Comparison of ENCODE assay signal across 8 cellular contexts in the genomic region with DNA sequence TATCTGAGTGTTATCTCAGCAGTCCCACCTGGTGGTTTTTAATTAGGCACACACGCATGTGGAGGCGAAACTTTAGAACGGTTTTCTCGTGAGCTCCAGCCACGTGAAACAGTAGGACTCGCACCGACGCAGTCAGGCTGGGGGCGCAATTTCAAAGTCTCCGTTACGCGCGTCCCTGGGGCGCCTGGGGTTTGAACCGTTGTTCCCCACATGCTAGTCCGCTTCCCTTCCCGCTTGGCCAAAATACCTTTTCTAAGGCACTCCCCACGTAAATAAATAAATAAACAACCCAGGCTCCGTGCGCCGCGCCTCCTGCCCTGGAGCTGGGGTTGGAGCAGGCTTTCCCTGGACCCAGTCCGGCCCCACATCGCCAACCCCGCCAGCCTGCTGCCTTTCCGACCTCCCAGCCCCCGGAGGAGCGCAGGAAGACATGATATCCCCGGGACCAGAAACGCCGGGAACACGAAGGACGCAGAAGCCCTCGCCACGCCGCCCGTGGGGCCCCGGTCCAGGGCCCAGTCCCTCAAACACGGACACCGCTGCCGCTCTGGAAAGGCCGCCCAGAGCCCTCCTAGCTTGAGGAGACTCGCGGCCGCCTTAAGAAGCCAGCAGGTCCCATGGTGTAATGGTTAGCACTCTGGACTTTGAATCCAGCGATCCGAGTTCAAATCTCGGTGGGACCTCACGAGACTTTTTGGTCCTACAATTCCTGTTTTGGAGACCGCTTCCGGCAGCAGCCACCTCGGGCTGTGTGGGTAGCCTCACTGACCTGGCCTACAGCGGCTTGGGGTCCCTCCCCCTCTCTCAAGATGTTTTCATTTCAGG. TPM values are rescaled to one million over a fixed set of nuclear protein-coding genes. Genes with fewer than 3 reads are reported as not detected.
A peak's percentile ranks its signal among the peaks of the same experiment; 100 is the strongest.
DNase-seq lines count a peak whose midpoint lies in the region; ATAC-seq and TF ChIP-seq lines count a peak whose summit lies in the region.

No MANE protein-coding gene starts in this region.

- H3K36me3 ChIP-seq in WERI-Rb-1 (no peaks in the 10 kb centered on the region; the same call in 1 of the 2 replicates), mammary epithelial cell (ENCODE audit: insufficient read depth, low read length) (no peaks in the 10 kb centered on the region), spleen (no peaks in the 10 kb centered on the region)

- no peaks in the 10 kb centered on the region for H4K20me1 ChIP-seq in mammary epithelial cell (ENCODE audit: insufficient read depth, low read length)

- DNase-seq in AG04450 (ENCODE audit: low read depth, low spot score) (peak; percentile 45), NCI-H2196 treated with DMSO at 0.1 percent for 48 hours (lab: John Stamatoyannopoulos, UW; ENCODE audit: unreplicated experiment) (peak; percentile 65), WERI-Rb-1 (peak; percentile 92), mammary epithelial cell (peak; percentile 92), immature natural killer cell (peak; percentile 91 to 93 (median 92)), spleen (peak; percentile 97)

- ATAC-seq in GM18870 (IDR thresholded peaks at IDR 0.05; ENCODE audit: unreplicated experiment): peak; percentile 29
- ATAC-seq in HG03139 (IDR thresholded peaks at IDR 0.05; ENCODE audit: unreplicated experiment): peak; percentile 43

- in situ Hi-C loops in mammary epithelial cell (cut with MboI; ENCODE audit: low sequenced_read_pairs in 2 of 2): no loop called here

- dilution Hi-C loops in mammary epithelial cell (cut with HindIII; ENCODE audit: low sequenced_read_pairs): no loop called here

- H3K9me3 ChIP-seq in AG04450 (ENCODE audit: control insufficient read depth, insufficient read depth, low read length) (no peaks in the 10 kb centered on the region; the same call in 1 of the 2 replicates), WERI-Rb-1 (ENCODE audit: severe bottlenecking) (no peaks in the 10 kb centered on the region), mammary epithelial cell (replicated peaks; ENCODE audit: insufficient read depth, low read length) (no peaks in the 10 kb centered on the region), spleen (no peaks in the 10 kb centered on the region)

- TF ChIP-seq CTCF in AG04450 (IDR thresholded peaks at IDR 0.05; ENCODE audit: low read depth, low read length): peak; percentile 38
- TF ChIP-seq CTCF in WERI-Rb-1 (IDR thresholded peaks at IDR 0.05; ENCODE audit: low read depth, low read length): peak; percentile 60
- peak in 1 of 2 donors; percentile 30 for TF ChIP-seq CTCF in mammary epithelial cell (conservative IDR thresholded peaks at IDR 0.05 in 1 of 2, IDR thresholded peaks at IDR 0.05 in 1 of 2; ENCODE audit: extremely low read depth in 1 of 2, insufficient read depth in 1 of 2, low read depth in 1 of 2, low read length in 2 of 2)
- peak in 10 of 11 experiments; percentile 8 to 60 (median 41) for TF ChIP-seq CTCF in spleen (IDR thresholded peaks at IDR 0.05 in 8 of 11, conservative IDR thresholded peaks at IDR 0.05 in 3 of 11)

- H3K4me1 ChIP-seq in mammary epithelial cell (ENCODE audit: insufficient read depth, low read length): peaks cover 4% of the 10 kb centered on the region
- peaks cover 5 to 48% (median 22%) of the 10 kb centered on the region in 6 donors for H3K4me1 ChIP-seq in spleen

- H3K27me3 Mint-ChIP-seq in immature natural killer cell (ENCODE audit: low read depth in 3 of 3): peaks cover 18 to 23% (median 22%) of the 10 kb centered on the region in 3 donors

- BruUV-seq in mammary epithelial cell (replicated peaks; lab: Mats Ljungman, UMichigan): TSS peak; percentile 68

- H3K36me3 Mint-ChIP-seq in immature natural killer cell: no peaks in the 10 kb centered on the region

- H3K79me2 ChIP-seq in mammary epithelial cell (ENCODE audit: insufficient read depth, low read length): no peaks in the 10 kb centered on the region

- CTCF ChIA-PET in AG04450 (lab: Charles Lee) (interaction anchor here (0.6 to 1.2 kb wide), 7 partner anchors 12 to 1805 kb away, joined by 3 to 4 read pairs (median 3); no protein-coding TSS in a partner anchor), mammary epithelial cell (lab: Charles Lee; ENCODE audit: low non-redundant PET) (interaction anchor here (0.6 kb wide), 2 partner anchors 81 to 725 kb away, joined by 3 read pairs; no protein-coding TSS in a partner anchor)

- intact Hi-C loops in mammary epithelial cell (cut with micrococcal nuclease) (loop anchor here (1.0 to 5.0 kb wide), 7 partner anchors 35 to 300 kb away; a partner anchor contains a TSS), spleen (cut with DNase I; ENCODE audit: low total_unique reads) (no loop called here)

- H3K9me3 Mint-ChIP-seq in immature natural killer cell: peaks cover 0 to 3% (median 0%) of the 10 kb centered on the region in 6 donors

- peak overlapping the region; percentile 98 for H3K27ac ChIP-seq in AG04450 (ENCODE audit: low read depth, low read length)
- peak overlapping the region; percentile 99 for H3K27ac ChIP-seq in WERI-Rb-1
- peak overlapping the region; percentile 81 for H3K27ac ChIP-seq in mammary epithelial cell (ENCODE audit: insufficient read depth, low read depth, low read length)
- peak overlapping the region; percentile 93 to 99 (median 97) for H3K27ac ChIP-seq in spleen

- H3K4me1 Mint-ChIP-seq in immature natural killer cell: peaks cover 32 to 42% of the 10 kb centered on the region in 2 donors

- H3K4me2 ChIP-seq in mammary epithelial cell (ENCODE audit: insufficient read depth, low read depth, low read length): peak overlapping the region; percentile 68

- H3K9ac ChIP-seq in mammary epithelial cell (ENCODE audit: insufficient read depth, low read length): peak overlapping the region; percentile 66

- WGBS in mammary epithelial cell (ENCODE audit: low coverage, missing lambda C conversion rate): 2% methylated on average over 30 of the region's 53 CpGs
- WGBS in spleen, 5 donors: 0 to 1% (median 1%) methylated on average over 44 to 53 of the region's 53 CpGs

- H3K27ac Mint-ChIP-seq in immature natural killer cell: peak overlapping the region; percentile 92 to 99 (median 96)

- POLR2A ChIA-PET in AG04450 (lab: Yijun Ruan, JAX): interaction anchor here (0.7 to 1.3 kb wide), 3 partner anchors 45 to 68 kb away, joined by 4 read pairs; no protein-coding TSS in a partner anchor

- peak overlapping the region; percentile 89 for H3K4me3 ChIP-seq in AG04450 (ENCODE audit: low read depth, low read length)
- H3K4me3 ChIP-seq in WERI-Rb-1 (ENCODE audit: low read depth, low read length): peak overlapping the region; percentile 88
- H3K4me3 ChIP-seq in mammary epithelial cell (replicated peaks in 1 of 3; ENCODE audit: insufficient read depth in 1 of 3, low read depth in 2 of 3, low read length in 3 of 3): peak overlapping the region; percentile 71 to 78 (median 74)
- peak overlapping the region; percentile 60 to 78 (median 68) for H3K4me3 ChIP-seq in spleen

- peak overlapping the region; percentile 86 to 96 (median 93) for H3K4me3 Mint-ChIP-seq in immature natural killer cell

- TF ChIP-seq POLR2A in spleen (IDR thresholded peaks at IDR 0.05): no peak

- H3K27me3 ChIP-seq in AG04450 (ENCODE audit: control insufficient read depth, insufficient read depth, low read length) (no peaks in the 10 kb centered on the region), WERI-Rb-1 (ENCODE audit: insufficient read depth, low read depth, severe bottlenecking) (no peaks in the 10 kb centered on the region), mammary epithelial cell (ENCODE audit: insufficient read depth, low read length) (no peaks in the 10 kb centered on the region), spleen (replicated peaks in 1 of 7) (no peaks in the 10 kb centered on the region)

- H2AFZ ChIP-seq in mammary epithelial cell (ENCODE audit: low read depth, low read length): peak overlapping the region; percentile 95

RNA-seq across cellular contexts. Expression of a gene that starts 18.2 kb away (rescaled TPM):
- 0.16 and 0.21 TPM in 2 replicates for polyA plus RNA-seq in AG04450 (2011; rRNA removed)
- polyA minus RNA-seq in AG04450 (2011; rRNA and poly(A)+ RNA removed): not detected in 2 replicates
- not detected for total RNA-seq in mammary epithelial cell
- not detected for polyA plus RNA-seq in mammary epithelial cell
- polyA minus RNA-seq in mammary epithelial cell: not detected
- 100 to 1,000 TPM; 110 to 238 (median 131) TPM for polyA plus RNA-seq in immature natural killer cell
- total RNA-seq in spleen: 10 to 100 TPM; 17.2 to 32.9 (median 21.9) TPM
- 10 to 100 TPM; 22.7 to 42.9 (median 34.1) TPM for polyA plus RNA-seq in spleen

RNA-seq across cellular contexts. Expression of a gene that starts 18.4 kb away (rescaled TPM):
- 0.12 and 0.21 TPM in 2 replicates for polyA plus RNA-seq in AG04450 (2011; rRNA removed)
- 0.48 TPM in 1 of 2 replicates, not detected in the other for polyA minus RNA-seq in AG04450 (2011; rRNA and poly(A)+ RNA removed)
- total RNA-seq in mammary epithelial cell: not detected
- not detected for polyA plus RNA-seq in mammary epithelial cell
- polyA minus RNA-seq in mammary epithelial cell: not detected
- polyA plus RNA-seq in immature natural killer cell: 100 to 1,000 TPM; 149 to 338 (median 289) TPM
- 100 to 1,000 TPM in 2 of 7 donors, 10 to 100 TPM in 5; 74.0 to 121 (median 87.2) TPM for total RNA-seq in spleen
- polyA plus RNA-seq in spleen: 10 to 100 TPM; 51.3 to 94.7 (median 56.6) TPM

RNA-seq across cellular contexts. Expression of a gene that starts 38.5 kb away (rescaled TPM):
- polyA plus RNA-seq in AG04450 (2011; rRNA removed) (0.05 and 0.09 TPM in 2 replicates), mammary epithelial cell (0.09 TPM), immature natural killer cell (1 to 10 TPM in 2 of 3 donors, under 1 TPM in 1; 0.77 to 3.6 (median 2.0) TPM), spleen (1 to 10 TPM in 1 of 3 donors, under 1 TPM in 2; 0.80 to 2.1 (median 0.96) TPM)
- polyA minus RNA-seq in AG04450 (2011; rRNA and poly(A)+ RNA removed): 0.30 TPM in 1 of 2 replicates, not detected in the other
- total RNA-seq in mammary epithelial cell (under 1 TPM in 1 of 2 donors, not detected in 1; 0.56 TPM), spleen (10 to 100 TPM in 2 of 7 donors, 1 to 10 TPM in 5; 1.5 to 12.2 (median 6.9) TPM)
- polyA minus RNA-seq in mammary epithelial cell: not detected

RNA-seq across cellular contexts. Expression of a gene that starts 59.6 kb away (rescaled TPM):
- polyA plus RNA-seq in AG04450 (2011; rRNA removed): 0.01 TPM in 2 replicates
- 0.09 TPM in 1 of 2 replicates, not detected in the other for polyA minus RNA-seq in AG04450 (2011; rRNA and poly(A)+ RNA removed)
- total RNA-seq in mammary epithelial cell: under 1 TPM; 0.14 to 0.17 TPM
- polyA plus RNA-seq in mammary epithelial cell: 0.05 TPM
- polyA minus RNA-seq in mammary epithelial cell: not detected
- not detected for polyA plus RNA-seq in immature natural killer cell
- under 1 TPM in 4 of 7 donors, not detected in 3; 0.10 to 0.21 (median 0.18) TPM for total RNA-seq in spleen
- not detected for polyA plus RNA-seq in spleen

Comparison
In these comparisons a context has a peak if more than half of its experiments do, and no peak if none do; other contexts are left out.
1. Peak in every context shown above with its lines: DNase-seq, ATAC-seq, H3K4me3 ChIP-seq and H3K27ac ChIP-seq.
2. DNase-seq: peak in every context shown above with its lines; median percentile 97 in spleen; 92 in WERI-Rb-1; 92 in mammary epithelial cell; 92 in immature natural killer cell; 65 in NCI-H2196 treated with DMSO at 0.1 percent for 48 hours; 45 in AG04450.
3. RNA of a gene that starts 18.2 kb away (polyA plus RNA-seq): 110 to 238 TPM in immature natural killer cell and 22.7 to 42.9 TPM in spleen; 0.16 to 0.21 TPM in AG04450 and not detected in mammary epithelial cell (single experiment); every median in the first group is over 10 times any median in the second.
4. RNA of a gene that starts 18.4 kb away (polyA plus RNA-seq): 149 to 338 TPM in immature natural killer cell and 51.3 to 94.7 TPM in spleen; 0.12 to 0.21 TPM in AG04450 and not detected in mammary epithelial cell (single experiment); every median in the first group is over 10 times any median in the second.